Comparison of ENCODE assay signal across 29 cellular contexts in genomic region chrX:85024044-85024443, GRCh38. TPM values are rescaled to one million over a fixed set of nuclear protein-coding genes. Genes with fewer than 3 reads are reported as not detected.
A peak's percentile ranks its signal among the peaks of the same experiment; 100 is the strongest.
DNase-seq lines count a peak whose midpoint lies in the region; ATAC-seq, FAIRE-seq and TF ChIP-seq lines count a peak whose summit lies in the region.
"Had no signal": no experiment of that assay in that cellular context is flagged by ENCODE, and none has a peak within 500 bp of the region (broad histone marks: within the 10 kb centered on the region; RNA-seq: fewer than 3 reads in every experiment).

No MANE protein-coding gene starts in this region.

- H3K4me1 ChIP-seq in astrocyte (ENCODE audit: insufficient read depth, low read length) (no peaks in the 10 kb centered on the region), osteoblast (ENCODE audit: insufficient read depth, low read length) (no peaks in the 10 kb centered on the region)
- H3K4me1 ChIP-seq: ascending aorta, pancreas, upper lobe of left lung had no signal

- no peak overlapping the region for H3K4me3 ChIP-seq in astrocyte (ENCODE audit: insufficient read depth, low read depth, low read length)
- no peak overlapping the region for H3K4me3 ChIP-seq in fibroblast of mammary gland (ENCODE audit: control insufficient read depth, low read depth, low read length)
- H3K4me3 ChIP-seq in osteoblast (ENCODE audit: insufficient read depth, low read length), result no peak overlapping the region
- H3K4me3 ChIP-seq: ascending aorta, HAP-1, pancreas, skin epidermis, upper lobe of left lung had no signal

- no peaks in the 10 kb centered on the region for H3K9me3 ChIP-seq in astrocyte (ENCODE audit: insufficient read depth, low read depth, low read length)
- no peaks in the 10 kb centered on the region for H3K9me3 ChIP-seq in osteoblast (ENCODE audit: low read depth, low read length)
- H3K9me3 ChIP-seq: ascending aorta, pancreas, upper lobe of left lung had no signal

- H3K9me3 Mint-ChIP-seq in astrocyte (ENCODE audit: unreplicated experiment) (no peaks in the 10 kb centered on the region), immature natural killer cell (peaks cover 0 to 1% (median under 1%) of the 10 kb centered on the region in 6 donors)
- H3K9me3 Mint-ChIP-seq: activated naive CD8-positive, alpha-beta T cell treated with anti-CD3 and anti-CD28 coated beads for 36 hours; stimulated activated memory B cell treated with anti-CD40 and anti-IgM and Interleukin-4, amounts not matched to agents 10 μg/mL and 1 μg/mL and 100 μg/mL, for 72 hours had no signal

- H3K9ac ChIP-seq in astrocyte (ENCODE audit: low read length), result no peak overlapping the region

- H3K79me2 ChIP-seq in astrocyte (ENCODE audit: insufficient read depth, low read length) (peaks cover 18% of the 10 kb centered on the region), osteoblast (ENCODE audit: insufficient read depth, low read length) (peaks cover 15% of the 10 kb centered on the region)

- FAIRE-seq in astrocyte (lab: Jason Lieb, UNC), result peak; percentile 90
- FAIRE-seq: A204.1 had no signal

- DNase-seq in Caki2 (ENCODE audit: low read depth) (peak; percentile 2), astrocyte (ENCODE audit: low read depth) (peak; percentile 74), fibroblast of mammary gland (ENCODE audit: low read depth) (peak; percentile 35), osteoblast (ENCODE audit: insufficient read length, low spot score, missing footprints) (peak; percentile 38), GM20000 (ENCODE audit: low spot score) (no peak), immature natural killer cell (no peak)
- DNase-seq: activated CD4-positive, alpha-beta T cell treated with anti-CD3 and anti-CD28 coated beads for 48 hours; activated CD8-positive, alpha-beta memory T cell treated with anti-CD3 and anti-CD28 coated beads for 24 hours; activated effector memory CD4-positive, alpha-beta T cell treated with Interleukin-2 at 50 U/mL for 16 hours; activated naive CD8-positive, alpha-beta T cell treated with anti-CD3 and anti-CD28 coated beads for 36 hours; CD4-positive, CD25-positive, alpha-beta regulatory T cell; central memory CD4-positive, alpha-beta T cell; dermis blood vessel endothelial cell; endodermal cell; mesenchymal stem cell; MV-4-11; nephron progenitor cell; pancreas; retina; SW 1271; upper lobe of left lung had no signal

- H3K27me3 ChIP-seq in astrocyte (ENCODE audit: insufficient read depth, low read length), result no peaks in the 10 kb centered on the region
- H3K27me3 ChIP-seq in osteoblast (ENCODE audit: insufficient read depth, low read length), result no peaks in the 10 kb centered on the region
- H3K27me3 ChIP-seq: ascending aorta, pancreas, upper lobe of left lung had no signal

- H4K20me1 ChIP-seq in astrocyte (ENCODE audit: insufficient read depth, low read length), result peaks cover 5% of the 10 kb centered on the region
- peaks cover 4% of the 10 kb centered on the region for H4K20me1 ChIP-seq in osteoblast (ENCODE audit: insufficient read depth, low read length)

- no peak overlapping the region for H2AFZ ChIP-seq in astrocyte (ENCODE audit: low read depth, low read length)
- H2AFZ ChIP-seq in osteoblast (ENCODE audit: low read length), result no peak overlapping the region

- no peak for ATAC-seq in GM21423 (IDR thresholded peaks at IDR 0.05; ENCODE audit: unreplicated experiment)
- no peak for ATAC-seq in HG03175 (IDR thresholded peaks at IDR 0.05; ENCODE audit: unreplicated experiment)
- ATAC-seq: stimulated activated memory B cell treated with anti-CD40 and anti-IgM and Interleukin-4, amounts not matched to agents 10 μg/mL and 1 μg/mL and 100 μg/mL, for 72 hours had no signal

- H3K36me3 Mint-ChIP-seq in astrocyte (ENCODE audit: low read depth, unreplicated experiment), result peaks cover 6% of the 10 kb centered on the region
- peaks cover 0 to under 1% (median 0%) of the 10 kb centered on the region in 3 donors for H3K36me3 Mint-ChIP-seq in immature natural killer cell

- H3K4me2 ChIP-seq in astrocyte (ENCODE audit: low read length) (no peak overlapping the region), osteoblast (ENCODE audit: insufficient read depth, low read length) (no peak overlapping the region)

- H3K4me3 Mint-ChIP-seq in astrocyte (ENCODE audit: unreplicated experiment) (no peak overlapping the region), immature natural killer cell (no peak overlapping the region)
- H3K4me3 Mint-ChIP-seq: activated naive CD8-positive, alpha-beta T cell treated with anti-CD3 and anti-CD28 coated beads for 36 hours; CD4-positive, CD25-positive, alpha-beta regulatory T cell; endodermal cell; nephron progenitor cell; stimulated activated memory B cell treated with anti-CD40 and anti-IgM and Interleukin-4, amounts not matched to agents 10 μg/mL and 1 μg/mL and 100 μg/mL, for 72 hours had no signal

- H3K27ac Mint-ChIP-seq in astrocyte (ENCODE audit: unreplicated experiment), result no peak overlapping the region
- H3K27ac Mint-ChIP-seq in immature natural killer cell, result no peak overlapping the region
- H3K27ac Mint-ChIP-seq: activated naive CD8-positive, alpha-beta T cell treated with anti-CD3 and anti-CD28 coated beads for 36 hours; CD4-positive, CD25-positive, alpha-beta regulatory T cell; endodermal cell; nephron progenitor cell; stimulated activated memory B cell treated with anti-CD40 and anti-IgM and Interleukin-4, amounts not matched to agents 10 μg/mL and 1 μg/mL and 100 μg/mL, for 72 hours had no signal

- H3K4me1 Mint-ChIP-seq in astrocyte (ENCODE audit: low read depth, unreplicated experiment) (no peaks in the 10 kb centered on the region), immature natural killer cell (peaks cover 9 to 22% of the 10 kb centered on the region in 2 donors)
- H3K4me1 Mint-ChIP-seq: activated naive CD8-positive, alpha-beta T cell treated with anti-CD3 and anti-CD28 coated beads for 36 hours; nephron progenitor cell had no signal

- TF ChIP-seq CTCF in astrocyte (IDR thresholded peaks at IDR 0.05; ENCODE audit: insufficient read depth, low read depth, low read length) (no peak), fibroblast of mammary gland (conservative IDR thresholded peaks at IDR 0.05; ENCODE audit: control insufficient read depth, insufficient read depth, low read depth, low read length) (no peak), osteoblast (IDR thresholded peaks at IDR 0.05; ENCODE audit: extremely low read depth, low read depth, low read length) (no peak), GM20000 (IDR thresholded peaks at IDR 0.05; ENCODE audit: extremely low read depth, missing control alignments) (no peak)

- in situ Hi-C loops in Caki2 (cut with HindIII; ENCODE audit: low pct_unique_long_range_greater_than_20kb, low sequenced_read_pairs), result no loop called here

- H3K27me3 Mint-ChIP-seq in astrocyte (ENCODE audit: low read depth, unreplicated experiment) (no peaks in the 10 kb centered on the region), immature natural killer cell (ENCODE audit: low read depth in 3 of 3) (peaks cover 0 to 2% (median under 1%) of the 10 kb centered on the region in 3 donors)
- H3K27me3 Mint-ChIP-seq: activated naive CD8-positive, alpha-beta T cell treated with anti-CD3 and anti-CD28 coated beads for 36 hours; CD4-positive, CD25-positive, alpha-beta regulatory T cell; stimulated activated memory B cell treated with anti-CD40 and anti-IgM and Interleukin-4, amounts not matched to agents 10 μg/mL and 1 μg/mL and 100 μg/mL, for 72 hours had no signal

- no peaks in the 10 kb centered on the region for H3K36me3 ChIP-seq in astrocyte (ENCODE audit: insufficient read depth, low read length)
- no peaks in the 10 kb centered on the region for H3K36me3 ChIP-seq in osteoblast (ENCODE audit: insufficient read depth, low read length)
- H3K36me3 ChIP-seq: ascending aorta, HAP-1, pancreas, upper lobe of left lung had no signal

- H3K27ac ChIP-seq in astrocyte (ENCODE audit: low read depth, low read length) (no peak overlapping the region), osteoblast (ENCODE audit: low read depth, low read length) (no peak overlapping the region)
- H3K27ac ChIP-seq: pancreas, skin epidermis, upper lobe of left lung, VCaP had no signal

RNA-seq across cellular contexts. Expression of gene APOOL, which starts 20.4 kb away (rescaled TPM):
- 3.4 and 16.1 TPM in 2 replicates for total RNA-seq in Caki2 (2014; rRNA removed; shearing (Covaris generic); ENCODE audit: low replicate concordance)
- total RNA-seq in astrocyte (15.9 and 18.2 TPM in 2 replicates), osteoblast (9.1 and 10.5 TPM in 2 replicates)
- 1 to 10 TPM in 2 of 3 donors, under 1 TPM in 1; 0.74 to 4.8 (median 1.2) TPM for polyA plus RNA-seq in immature natural killer cell

Comparison
In these comparisons a context has a peak if more than half of its experiments do, and no peak if none do; other contexts are left out.
1. DNase-seq: peak in Caki2 (single experiment), astrocyte (single experiment), fibroblast of mammary gland (single experiment) and osteoblast (single experiment); none in GM20000 (single experiment) and immature natural killer cell (0 of 3).